ENCODE assay signal across 18 cellular contexts in genomic region chr4:9379881-9380280, GRCh38. TPM values are rescaled to one million over a fixed set of nuclear protein-coding genes. Genes with fewer than 3 reads are reported as not detected.
"Had no signal": no experiment of that assay in that cellular context is flagged by ENCODE, and none has a peak within 500 bp of the region (broad histone marks: within the 10 kb centered on the region; RNA-seq: fewer than 3 reads in every experiment).

No MANE protein-coding gene starts in this region.

RNA-seq across cellular contexts. Expression of gene USP17L30, which starts 17.0 kb away (rescaled TPM):
- total RNA-seq: myocyte; naive thymus-derived CD8-positive, alpha-beta T cell; occipital lobe; osteocyte; pancreas; posterior vena cava; prostate gland; pulmonary artery endothelial cell; right atrium auricular region; sciatic nerve; smooth muscle cell; spleen; suprapubic skin; testis; tibial nerve; upper lobe of left lung; ureter; vagina had no signal

RNA-seq across cellular contexts. Expression of gene USP17L29, which starts 26.4 kb away (rescaled TPM):
- total RNA-seq: myocyte; naive thymus-derived CD8-positive, alpha-beta T cell; occipital lobe; osteocyte; pancreas; posterior vena cava; prostate gland; pulmonary artery endothelial cell; right atrium auricular region; sciatic nerve; smooth muscle cell; spleen; suprapubic skin; testis; tibial nerve; upper lobe of left lung; ureter; vagina had no signal

RNA-seq across cellular contexts. Expression of gene USP17L28, which starts 31.2 kb away (rescaled TPM):
- total RNA-seq: myocyte; naive thymus-derived CD8-positive, alpha-beta T cell; occipital lobe; osteocyte; pancreas; posterior vena cava; prostate gland; pulmonary artery endothelial cell; right atrium auricular region; sciatic nerve; smooth muscle cell; spleen; suprapubic skin; testis; tibial nerve; upper lobe of left lung; ureter; vagina had no signal

RNA-seq across cellular contexts. Expression of gene USP17L27, which starts 35.9 kb away (rescaled TPM):
- total RNA-seq: myocyte; naive thymus-derived CD8-positive, alpha-beta T cell; occipital lobe; osteocyte; pancreas; posterior vena cava; prostate gland; pulmonary artery endothelial cell; right atrium auricular region; sciatic nerve; smooth muscle cell; spleen; suprapubic skin; testis; tibial nerve; upper lobe of left lung; ureter; vagina had no signal

RNA-seq across cellular contexts. Expression of gene USP17L5, which starts 40.7 kb away (rescaled TPM):
- total RNA-seq: myocyte; naive thymus-derived CD8-positive, alpha-beta T cell; occipital lobe; osteocyte; pancreas; posterior vena cava; prostate gland; pulmonary artery endothelial cell; right atrium auricular region; sciatic nerve; smooth muscle cell; spleen; suprapubic skin; testis; tibial nerve; upper lobe of left lung; ureter; vagina had no signal
